In the genomic region with DNA sequence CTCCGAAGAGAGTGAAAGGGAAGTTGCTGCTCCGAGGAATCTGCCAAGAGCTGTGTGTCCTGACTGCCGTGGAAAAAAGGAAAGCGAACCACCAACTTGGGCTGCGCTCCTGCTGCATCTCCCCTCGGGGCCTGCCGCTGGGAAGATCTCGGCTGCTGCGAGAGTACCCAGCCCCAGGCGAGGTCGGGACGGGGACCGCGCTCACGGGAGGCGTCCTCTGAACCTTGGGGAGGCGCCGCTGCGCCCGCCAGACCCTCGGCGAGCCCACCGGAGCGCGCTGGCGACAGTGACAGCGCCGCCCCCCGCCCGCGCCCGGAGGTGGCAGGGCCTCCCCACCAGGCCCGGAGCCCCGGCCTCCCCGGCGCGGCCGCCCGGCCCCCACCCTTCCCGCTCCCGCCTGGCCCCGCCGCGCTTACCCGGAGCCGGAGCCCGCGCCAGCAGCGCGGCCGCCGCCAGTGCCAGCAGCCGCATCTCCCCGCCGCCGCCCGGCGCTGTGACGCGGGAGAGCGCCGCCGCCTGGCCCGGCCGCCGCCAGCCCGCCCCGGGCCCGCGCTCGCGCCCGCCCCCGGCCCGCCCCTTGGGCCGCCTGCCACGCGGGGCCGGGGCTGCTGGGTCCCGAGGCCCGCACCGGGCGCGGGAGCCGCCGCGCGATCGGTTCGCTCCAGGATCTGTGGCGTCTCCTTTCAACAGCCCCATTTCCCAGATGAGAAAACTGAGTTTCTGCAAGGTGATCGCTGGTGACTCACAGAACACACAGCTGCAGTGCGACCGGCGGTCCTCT, we compare ENCODE assay signal across 8 cellular contexts. TPM values are rescaled to one million over a fixed set of nuclear protein-coding genes. Genes with fewer than 3 reads are reported as not detected.
DNase-seq lines count a peak whose midpoint lies in the region; ATAC-seq and TF ChIP-seq lines count a peak whose summit lies in the region.

A gene with protein sequence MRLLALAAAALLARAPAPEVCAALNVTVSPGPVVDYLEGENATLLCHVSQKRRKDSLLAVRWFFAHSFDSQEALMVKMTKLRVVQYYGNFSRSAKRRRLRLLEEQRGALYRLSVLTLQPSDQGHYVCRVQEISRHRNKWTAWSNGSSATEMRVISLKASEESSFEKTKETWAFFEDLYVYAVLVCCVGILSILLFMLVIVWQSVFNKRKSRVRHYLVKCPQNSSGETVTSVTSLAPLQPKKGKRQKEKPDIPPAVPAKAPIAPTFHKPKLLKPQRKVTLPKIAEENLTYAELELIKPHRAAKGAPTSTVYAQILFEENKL (minus strand): TSS at position 508 of the 781 bp plus-strand sequence. CDS start 37 bp downstream, at position 471.

- no peaks in the 10 kb centered on the region for H3K9me2 ChIP-seq in neural cell (ENCODE audit: insufficient read depth, low read length)

- ATAC-seq in gastroesophageal sphincter (peak; percentile 82), HG03442 (IDR thresholded peaks at IDR 0.05; ENCODE audit: unreplicated experiment) (no peak)

- H2AFZ ChIP-seq in neural cell (ENCODE audit: low read depth, low read length) = no peak within 1 kb of the TSS

- H3K27me3 ChIP-seq in gastroesophageal sphincter (no peaks in the 10 kb centered on the region), neural cell (ENCODE audit: insufficient read depth, low read depth, low read length) (peaks cover 8% of the 10 kb centered on the region)

- TF ChIP-seq EP300 in gastroesophageal sphincter (IDR thresholded peaks at IDR 0.05) (no peak), neural cell (conservative IDR thresholded peaks at IDR 0.05; ENCODE audit: poor library complexity, severe bottlenecking) (no peak)

- H3K27me3 Mint-ChIP-seq in activated CD4-positive, alpha-beta memory T cell treated with anti-CD3 and anti-CD28 coated beads for 36 hours = peaks cover 19% of the 10 kb centered on the region

- H3K27ac Mint-ChIP-seq in activated CD4-positive, alpha-beta memory T cell treated with anti-CD3 and anti-CD28 coated beads for 36 hours = no peak within 1 kb of the TSS

- H3K27ac ChIP-seq in gastroesophageal sphincter (peak within 1 kb of the TSS; percentile 64 to 90 (median 86)), neural cell (ENCODE audit: low read length) (no peak within 1 kb of the TSS)

- no peaks in the 10 kb centered on the region for H3K79me2 ChIP-seq in neural cell (replicated peaks; ENCODE audit: insufficient read depth, low read length)

- peak in 1 of 2 donors; percentile 12 for TF ChIP-seq POLR2A in gastroesophageal sphincter (IDR thresholded peaks at IDR 0.05)

- no peaks in the 10 kb centered on the region for H3K36me3 ChIP-seq in gastroesophageal sphincter
- H3K36me3 ChIP-seq in neural cell (ENCODE audit: insufficient read depth, low read length) = no peaks in the 10 kb centered on the region

- POLR2A ChIA-PET in activated CD4-positive, alpha-beta memory T cell treated with anti-CD3 and anti-CD28 coated beads for 36 hours (lab: Charles Lee) = no interaction called here

- H3K4me3 ChIP-seq in gastroesophageal sphincter (peak within 1 kb of the TSS; percentile 73 to 80), neural cell (ENCODE audit: low read length) (peak within 1 kb of the TSS; percentile 73)

- peak; percentile 70 for DNase-seq in DMS53 (lab: John Stamatoyannopoulos, UW)
- no peak for DNase-seq in DMS53 treated with DMSO at 0.1 percent for 48 hours (lab: John Stamatoyannopoulos, UW; ENCODE audit: unreplicated experiment)
- DNase-seq in activated CD4-positive, alpha-beta memory T cell treated with anti-CD3 and anti-CD28 coated beads for 36 hours = peak; percentile 14
- no peak for DNase-seq in kidney tubule cell (ENCODE audit: low spot score)
- no peak for DNase-seq in NCI-H1417 treated with DMSO at 0.1 percent for 48 hours (lab: John Stamatoyannopoulos, UW)

- peaks cover 2% of the 10 kb centered on the region for H3K4me1 Mint-ChIP-seq in activated CD4-positive, alpha-beta memory T cell treated with anti-CD3 and anti-CD28 coated beads for 36 hours (ENCODE audit: low read depth)

- no peaks in the 10 kb centered on the region for H3K36me3 Mint-ChIP-seq in activated CD4-positive, alpha-beta memory T cell treated with anti-CD3 and anti-CD28 coated beads for 36 hours

- peaks cover 0 to 53% (median 13%) of the 10 kb centered on the region in 3 donors for H3K4me1 ChIP-seq in gastroesophageal sphincter

- H3K9me3 ChIP-seq in gastroesophageal sphincter (no peaks in the 10 kb centered on the region), neural cell (ENCODE audit: low read length) (no peaks in the 10 kb centered on the region)

- CTCF ChIA-PET in activated CD4-positive, alpha-beta memory T cell treated with anti-CD3 and anti-CD28 coated beads for 36 hours (lab: Charles Lee) = no interaction called here

- H3K4me3 Mint-ChIP-seq in activated CD4-positive, alpha-beta memory T cell treated with anti-CD3 and anti-CD28 coated beads for 36 hours = peak within 1 kb of the TSS; percentile 41

- peak; percentile 33 for TF ChIP-seq RAD21 in neural cell (conservative IDR thresholded peaks at IDR 0.05)

- TF ChIP-seq CTCF in gastroesophageal sphincter (IDR thresholded peaks at IDR 0.05) (peak in 1 of 4 experiments; percentile 32), neural cell (IDR thresholded peaks at IDR 0.05; ENCODE audit: poor library complexity, severe bottlenecking) (peak; percentile 55)

- no peaks in the 10 kb centered on the region for H3K9me3 Mint-ChIP-seq in activated CD4-positive, alpha-beta memory T cell treated with anti-CD3 and anti-CD28 coated beads for 36 hours

- no peaks in the 10 kb centered on the region for H3F3A ChIP-seq in neural cell (ENCODE audit: insufficient read depth, low read length, poor library complexity, severe bottlenecking)

- 0% methylated on average over 2 of the region's 95 CpGs; no CpG with 5 or more reads in 1 of the 2 donors for WGBS in gastroesophageal sphincter (ENCODE audit: low coverage in 1 of 2), 2 donors

- intact Hi-C loops in activated CD4-positive, alpha-beta memory T cell treated with anti-CD3 and anti-CD28 coated beads for 36 hours (cut with micrococcal nuclease) = no loop called here

- H3K9ac ChIP-seq in neural cell (ENCODE audit: low read length) = peak within 1 kb of the TSS; percentile 51

- peak within 1 kb of the TSS; percentile 45 for H3K4me2 ChIP-seq in neural cell (ENCODE audit: low read length)

- H4K20me1 ChIP-seq in neural cell (ENCODE audit: insufficient read depth) = no peaks in the 10 kb centered on the region

TF ChIP-seq in neural cell, 6 proteins besides CTCF, POLR2A, EP300 and RAD21:
- TF ChIP-seq, protein P1, sequence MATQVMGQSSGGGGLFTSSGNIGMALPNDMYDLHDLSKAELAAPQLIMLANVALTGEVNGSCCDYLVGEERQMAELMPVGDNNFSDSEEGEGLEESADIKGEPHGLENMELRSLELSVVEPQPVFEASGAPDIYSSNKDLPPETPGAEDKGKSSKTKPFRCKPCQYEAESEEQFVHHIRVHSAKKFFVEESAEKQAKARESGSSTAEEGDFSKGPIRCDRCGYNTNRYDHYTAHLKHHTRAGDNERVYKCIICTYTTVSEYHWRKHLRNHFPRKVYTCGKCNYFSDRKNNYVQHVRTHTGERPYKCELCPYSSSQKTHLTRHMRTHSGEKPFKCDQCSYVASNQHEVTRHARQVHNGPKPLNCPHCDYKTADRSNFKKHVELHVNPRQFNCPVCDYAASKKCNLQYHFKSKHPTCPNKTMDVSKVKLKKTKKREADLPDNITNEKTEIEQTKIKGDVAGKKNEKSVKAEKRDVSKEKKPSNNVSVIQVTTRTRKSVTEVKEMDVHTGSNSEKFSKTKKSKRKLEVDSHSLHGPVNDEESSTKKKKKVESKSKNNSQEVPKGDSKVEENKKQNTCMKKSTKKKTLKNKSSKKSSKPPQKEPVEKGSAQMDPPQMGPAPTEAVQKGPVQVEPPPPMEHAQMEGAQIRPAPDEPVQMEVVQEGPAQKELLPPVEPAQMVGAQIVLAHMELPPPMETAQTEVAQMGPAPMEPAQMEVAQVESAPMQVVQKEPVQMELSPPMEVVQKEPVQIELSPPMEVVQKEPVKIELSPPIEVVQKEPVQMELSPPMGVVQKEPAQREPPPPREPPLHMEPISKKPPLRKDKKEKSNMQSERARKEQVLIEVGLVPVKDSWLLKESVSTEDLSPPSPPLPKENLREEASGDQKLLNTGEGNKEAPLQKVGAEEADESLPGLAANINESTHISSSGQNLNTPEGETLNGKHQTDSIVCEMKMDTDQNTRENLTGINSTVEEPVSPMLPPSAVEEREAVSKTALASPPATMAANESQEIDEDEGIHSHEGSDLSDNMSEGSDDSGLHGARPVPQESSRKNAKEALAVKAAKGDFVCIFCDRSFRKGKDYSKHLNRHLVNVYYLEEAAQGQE (IDR thresholded peaks at IDR 0.05; ENCODE audit: borderline replicate concordance) = no peak
- TF ChIP-seq MXI1 (conservative IDR thresholded peaks at IDR 0.05; ENCODE audit: poor library complexity, severe bottlenecking) = peak; percentile 28
- TF ChIP-seq EZH2 (IDR thresholded peaks at IDR 0.05; ENCODE audit: borderline replicate concordance, insufficient read depth, low read length, poor library complexity, severe bottlenecking) = no peak
- TF ChIP-seq TAF1 (IDR thresholded peaks at IDR 0.05; ENCODE audit: low read depth) = no peak
- peak; percentile 31 for TF ChIP-seq SMC3 (conservative IDR thresholded peaks at IDR 0.05; ENCODE audit: poor library complexity)
- no peak for TF ChIP-seq POLR2AphosphoS5 (IDR thresholded peaks at IDR 0.05)

RNA-seq across cellular contexts. Expression of the gene that starts here (rescaled TPM):
- under 1 TPM; 0.10 to 0.24 TPM for total RNA-seq in activated CD4-positive, alpha-beta memory T cell treated with anti-CD3 and anti-CD28 coated beads for 36 hours
- total RNA-seq in gastroesophageal sphincter = 10 to 100 TPM; 11.4 to 25.1 (median 21.9) TPM
- 0.52 and 0.66 TPM in 2 replicates for polyA plus RNA-seq in neural cell
- 1.5 and 2.7 TPM in 2 replicates for polyA minus RNA-seq in neural cell

Comparison
In these comparisons a context has a peak if more than half of its experiments do, and no peak if none do; other contexts are left out.
1. RNA of the gene that starts here (total RNA-seq): 11.4 to 25.1 TPM in gastroesophageal sphincter; 0.10 to 0.24 TPM in activated CD4-positive, alpha-beta memory T cell treated with anti-CD3 and anti-CD28 coated beads for 36 hours; every median in the first group is over 10 times any median in the second.
2. Peak in DNase-seq in activated CD4-positive, alpha-beta memory T cell treated with anti-CD3 and anti-CD28 coated beads for 36 hours; RNA of the gene not detected or under 1 TPM.